In the genomic region with DNA sequence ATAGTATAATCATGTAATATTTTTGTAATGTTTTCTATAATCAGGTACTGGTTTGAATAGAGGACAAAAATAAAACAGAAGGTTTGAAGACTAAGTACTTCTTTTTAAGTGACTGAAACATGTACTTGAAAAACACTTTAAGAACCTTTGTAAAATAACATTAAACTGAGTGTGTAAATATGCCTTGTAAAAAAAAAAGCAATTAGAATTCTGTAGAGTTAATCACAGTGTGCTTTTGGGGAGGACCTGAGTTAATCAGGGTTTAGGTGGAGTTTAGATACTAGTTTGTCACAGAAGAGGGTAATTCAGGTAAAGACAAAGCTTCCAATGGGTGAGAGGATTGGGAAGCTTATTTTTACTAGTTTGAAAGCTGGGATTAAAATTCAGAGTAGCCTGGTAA, we compare ENCODE assay signal across 22 cellular contexts. TPM values are rescaled to one million over a fixed set of nuclear protein-coding genes. Genes with fewer than 3 reads are reported as not detected.
DNase-seq lines count a peak whose midpoint lies in the region; FAIRE-seq and TF ChIP-seq lines count a peak whose summit lies in the region.
"Had no signal": no experiment of that assay in that cellular context is flagged by ENCODE, and none has a peak within 500 bp of the region (broad histone marks: within the 10 kb centered on the region; RNA-seq: fewer than 3 reads in every experiment).

No MANE protein-coding gene starts in this region.

- DNase-seq in DMS79 (lab: John Stamatoyannopoulos, UW) (peak; percentile 9), DMS79 treated with DMSO at 0.1 percent for 48 hours (lab: John Stamatoyannopoulos, UW) (no peak), NCI-H82 (lab: John Stamatoyannopoulos, UW) (peak; percentile 35), nephron progenitor cell (no peak), coronary artery (ENCODE audit: low spot score) (no peak), PC-9 (no peak)
- no peak for DNase-seq in activated CD4-positive, alpha-beta T cell treated with anti-CD3 and anti-CD28 coated beads, Interleukin-2, amount 50 U/mL, for 4 hours
- DNase-seq: CD4-positive, alpha-beta memory T cell; DMS153; GF-D8; H7; Karpas-422; NCI-H1417; NCI-H1694 treated with DMSO at 0.1 percent for 48 hours; NCI-H2081 treated with DMSO at 0.1 percent for 48 hours; NCI-H446 treated with DMSO at 0.1 percent for 48 hours; NCI-H526 treated with DMSO at 0.1 percent for 48 hours; Peyer's patch; SJCRH30 had no signal

- H3K4me3 Mint-ChIP-seq in nephron progenitor cell = no peak overlapping the region
- H3K4me3 Mint-ChIP-seq: CD4-positive, alpha-beta memory T cell had no signal

- H2AFZ ChIP-seq in PC-9 = no peak overlapping the region

- H3K4me2 ChIP-seq in PC-9 = no peak overlapping the region
- H3K4me2 ChIP-seq: BLaER1 treated with 17β-estradiol and CSF1 and Interleukin-3, amounts not matched to agents 10 nM and 100 nM had no signal

- no TSS peak for BruUV-seq in PC-9 (replicated peaks; lab: Mats Ljungman, UMichigan)

- no peaks in the 10 kb centered on the region for H3K79me2 ChIP-seq in PC-9 (ENCODE audit: low read depth)

- no peaks in the 10 kb centered on the region for H3F3A ChIP-seq in PC-9 (ENCODE audit: insufficient read depth, low read depth)

- H3K4me1 ChIP-seq in PC-9 (replicated peaks; ENCODE audit: insufficient read depth) = no peaks in the 10 kb centered on the region
- H3K4me1 ChIP-seq: BLaER1 treated with 17β-estradiol and CSF1 and Interleukin-3, amounts not matched to agents 10 nM and 100 nM; Peyer's patch; SJCRH30 had no signal

- POLR2A ChIA-PET in PC-9 (lab: Charles Lee; ENCODE audit: unreplicated experiment) = no interaction called here

- H3K27me3 ChIP-seq in PC-9 (ENCODE audit: insufficient read depth, low read depth) = no peaks in the 10 kb centered on the region
- H3K27me3 ChIP-seq: BLaER1 treated with 17β-estradiol and CSF1 and Interleukin-3, amounts not matched to agents 10 nM and 100 nM; Peyer's patch; SJCRH30 had no signal

- CTCF ChIA-PET in PC-9 (lab: Charles Lee) = no interaction called here

- H3K36me3 ChIP-seq in PC-9 (ENCODE audit: low read depth) = no peaks in the 10 kb centered on the region
- H3K36me3 ChIP-seq: Peyer's patch had no signal

- no peak overlapping the region for H3K27ac ChIP-seq in coronary artery
- H3K27ac ChIP-seq in PC-9 = no peak overlapping the region
- H3K27ac ChIP-seq: 22Rv1; BLaER1 treated with 17β-estradiol and CSF1 and Interleukin-3, amounts not matched to agents 10 nM and 100 nM; Peyer's patch; SJCRH30 had no signal

- intact Hi-C loops in PC-9 (cut with micrococcal nuclease; ENCODE audit: unreplicated experiment) = no loop called here

- peak overlapping the region; percentile 75 for H3K27ac Mint-ChIP-seq in nephron progenitor cell
- H3K27ac Mint-ChIP-seq: CD4-positive, alpha-beta memory T cell had no signal

- H3K9me3 Mint-ChIP-seq in nephron progenitor cell = no peaks in the 10 kb centered on the region
- H3K9me3 Mint-ChIP-seq: CD4-positive, alpha-beta memory T cell had no signal

- peak; percentile 66 for FAIRE-seq in endometrium (lab: Jason Lieb, UNC)

- no peaks in the 10 kb centered on the region for H4K20me1 ChIP-seq in PC-9 (ENCODE audit: insufficient read depth)

- TF ChIP-seq CTCF in nephron progenitor cell (IDR thresholded peaks at IDR 0.05) (no peak), coronary artery (IDR thresholded peaks at IDR 0.05) (no peak), PC-9 (conservative IDR thresholded peaks at IDR 0.05) (no peak)

- peaks cover 5% of the 10 kb centered on the region for H3K4me1 Mint-ChIP-seq in nephron progenitor cell

- no peaks in the 10 kb centered on the region for H3K27me3 Mint-ChIP-seq in nephron progenitor cell (ENCODE audit: low read depth, poor library complexity)
- H3K27me3 Mint-ChIP-seq: CD4-positive, alpha-beta memory T cell had no signal

- H3K4me3 ChIP-seq in coronary artery = no peak overlapping the region
- H3K4me3 ChIP-seq in PC-9 = no peak overlapping the region
- H3K4me3 ChIP-seq: BLaER1 treated with 17β-estradiol and CSF1 and Interleukin-3, amounts not matched to agents 10 nM and 100 nM; Peyer's patch; SJCRH30 had no signal

- no peaks in the 10 kb centered on the region for H3K9me2 ChIP-seq in PC-9 (ENCODE audit: insufficient read depth)

- H3K36me3 Mint-ChIP-seq in nephron progenitor cell (ENCODE audit: low read depth) = no peaks in the 10 kb centered on the region

- H3K9me3 ChIP-seq in PC-9 (ENCODE audit: insufficient read depth, low read depth) = no peaks in the 10 kb centered on the region
- H3K9me3 ChIP-seq: BLaER1 treated with 17β-estradiol and CSF1 and Interleukin-3, amounts not matched to agents 10 nM and 100 nM; Peyer's patch; SJCRH30 had no signal

RNA-seq across cellular contexts. Expression of gene MBD5, which starts 10.3 kb away (rescaled TPM):
- 35.1 and 46.5 TPM in 2 replicates for total RNA-seq in PC-9 (2021)

RNA-seq across cellular contexts. Expression of gene ORC4, which starts 10.6 kb away (rescaled TPM):
- total RNA-seq in PC-9 (2021) = 28.4 and 44.2 TPM in 2 replicates

Comparison
In these comparisons a context has a peak if more than half of its experiments do, and no peak if none do; other contexts are left out.
1. DNase-seq: peak in DMS79 (single experiment) and NCI-H82 (single experiment); none in DMS79 treated with DMSO at 0.1 percent for 48 hours (single experiment), nephron progenitor cell (single experiment), coronary artery (single experiment), PC-9 (0 of 2) and activated CD4-positive, alpha-beta T cell treated with anti-CD3 and anti-CD28 coated beads, Interleukin-2, amount 50 U/mL, for 4 hours (0 of 2).